ENCODE assay signal across 9 cellular contexts in the genomic region with DNA sequence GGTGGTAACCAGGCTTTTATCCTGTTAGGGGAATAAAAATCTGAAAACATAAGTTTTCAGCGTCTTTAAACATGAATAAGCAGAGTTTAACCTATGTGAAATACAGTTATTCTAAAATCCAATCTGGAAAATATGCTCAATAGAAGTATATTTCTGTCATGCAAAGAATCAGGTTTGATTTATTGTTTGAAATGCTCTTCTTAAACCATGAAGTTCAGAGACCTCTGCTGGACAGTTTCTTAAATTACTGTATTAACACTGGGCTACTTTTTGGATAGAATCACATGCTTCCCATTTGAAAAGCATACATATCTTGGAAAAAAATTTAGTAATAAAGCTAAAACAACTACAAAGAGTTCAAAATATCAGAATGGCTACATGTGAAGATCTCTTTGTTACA. TPM values are rescaled to one million over a fixed set of nuclear protein-coding genes. Genes with fewer than 3 reads are reported as not detected.
DNase-seq lines count a peak whose midpoint lies in the region; ATAC-seq, FAIRE-seq and TF ChIP-seq lines count a peak whose summit lies in the region.
"Had no signal": no experiment of that assay in that cellular context is flagged by ENCODE, and none has a peak within 500 bp of the region (broad histone marks: within the 10 kb centered on the region; RNA-seq: fewer than 3 reads in every experiment).

No MANE protein-coding gene starts in this region.

- H3K9me3 ChIP-seq in endodermal cell (ENCODE audit: control insufficient read depth, low read length) = peaks cover 3% of the 10 kb centered on the region
- H3K9me3 ChIP-seq in prostate gland = no peaks in the 10 kb centered on the region

- H3K4me3 ChIP-seq in endodermal cell (ENCODE audit: low read length) (no peak overlapping the region), prostate gland (no peak overlapping the region)

- DNase-seq in AG08396 (ENCODE audit: low spot score) (peak; percentile 25), GM18507 (ENCODE audit: extremely low spot score, insufficient read length, low read depth) (no peak), NCI-H69 (lab: John Stamatoyannopoulos, UW) (peak; percentile 78), endodermal cell (no peak), prostate gland (ENCODE audit: low spot score) (no peak)

- peaks cover under 1% of the 10 kb centered on the region for H3K9me3 Mint-ChIP-seq in endodermal cell
- H3K9me3 Mint-ChIP-seq: dendritic cell treated with granulocyte-macrophage colony-stimulating factor and Interleukin-4, amounts not matched to agents 40 ng/mL and 50 ng/mL, for 4 days had no signal

- H3K4me1 ChIP-seq in endodermal cell (ENCODE audit: control insufficient read depth, insufficient read depth, low read length) (no peaks in the 10 kb centered on the region), prostate gland (replicated peaks) (no peaks in the 10 kb centered on the region)

- H3K4me3 Mint-ChIP-seq in endodermal cell = no peak overlapping the region
- H3K4me3 Mint-ChIP-seq: dendritic cell treated with granulocyte-macrophage colony-stimulating factor and Interleukin-4, amounts not matched to agents 40 ng/mL and 50 ng/mL, for 4 days had no signal

- TF ChIP-seq CTCF in endodermal cell (conservative IDR thresholded peaks at IDR 0.05) (peak; percentile 68), prostate gland (IDR thresholded peaks at IDR 0.05) (peak in 3 of 4 experiments; percentile 51 to 91 (median 76))

- H3K36me3 Mint-ChIP-seq in endodermal cell (ENCODE audit: low read depth) = peaks cover 16% of the 10 kb centered on the region

- peak; percentile 48 for FAIRE-seq in GM18507 (lab: Jason Lieb, UNC)

- H3K27ac Mint-ChIP-seq in endodermal cell = no peak overlapping the region
- H3K27ac Mint-ChIP-seq: dendritic cell treated with granulocyte-macrophage colony-stimulating factor and Interleukin-4, amounts not matched to agents 40 ng/mL and 50 ng/mL, for 4 days had no signal

- ATAC-seq in GM21737 (IDR thresholded peaks at IDR 0.05; ENCODE audit: unreplicated experiment) (no peak), GM19463 (IDR thresholded peaks at IDR 0.05; ENCODE audit: unreplicated experiment) (no peak), GM21528 (IDR thresholded peaks at IDR 0.05; ENCODE audit: low FRiP score, unreplicated experiment) (no peak)

- 86% methylated on average over 1 of the region's 1 CpG; no CpG with 5 or more reads in 1 of the 2 experiments for WGBS in endodermal cell (ENCODE audit: insufficient coverage in 1 of 2, insufficient read length in 1 of 2), 2 experiments
- WGBS in prostate gland = 52% methylated on average over 1 of the region's 1 CpG

- TF ChIP-seq POLR2A in prostate gland (IDR thresholded peaks at IDR 0.05) = no peak

- H3K9ac ChIP-seq in endodermal cell (ENCODE audit: extremely low read depth, low read length, poor library complexity, severe bottlenecking) = no peak overlapping the region

- intact Hi-C loops in prostate gland (cut with DNase I) = loop anchor here (2.0 to 10.0 kb wide), 2 partner anchors 304 to 536 kb away; a partner anchor contains a TSS

- H3K27ac ChIP-seq in endodermal cell (ENCODE audit: low read depth, low read length) (no peak overlapping the region), prostate gland (no peak overlapping the region)

- H3K27me3 ChIP-seq in endodermal cell (ENCODE audit: control insufficient read depth, insufficient read depth, low read length, poor library complexity, severe bottlenecking) (no peaks in the 10 kb centered on the region), prostate gland (replicated peaks; ENCODE audit: insufficient read depth) (no peaks in the 10 kb centered on the region)

- H3K4me1 Mint-ChIP-seq in endodermal cell = no peaks in the 10 kb centered on the region

- H3K36me3 ChIP-seq in endodermal cell (ENCODE audit: control insufficient read depth, insufficient read depth, low read length) (peaks cover 36% of the 10 kb centered on the region), prostate gland (no peaks in the 10 kb centered on the region)

- H3K27me3 Mint-ChIP-seq in endodermal cell (ENCODE audit: insufficient read depth) = no peaks in the 10 kb centered on the region
- H3K27me3 Mint-ChIP-seq: dendritic cell treated with granulocyte-macrophage colony-stimulating factor and Interleukin-4, amounts not matched to agents 40 ng/mL and 50 ng/mL, for 4 days had no signal

RNA-seq across cellular contexts. Expression of a gene that starts 25.4 kb away (rescaled TPM):
- total RNA-seq in endodermal cell (10 to 100 TPM; 31.8 to 46.2 TPM), prostate gland (10 to 100 TPM; 23.9 to 33.1 TPM)
- polyA plus RNA-seq in endodermal cell (2013, experiment 1 of 2) = 30.9 TPM
- polyA plus RNA-seq in endodermal cell (2013, experiment 2 of 2) = 27.4 TPM

RNA-seq across cellular contexts. Expression of a gene that starts 25.6 kb away (rescaled TPM):
- total RNA-seq in endodermal cell = 10 to 100 TPM; 42.0 to 48.6 TPM
- 25.1 TPM for polyA plus RNA-seq in endodermal cell (2013, experiment 1 of 2)
- polyA plus RNA-seq in endodermal cell (2013, experiment 2 of 2) = 25.5 TPM
- total RNA-seq in prostate gland = 10 to 100 TPM; 29.1 to 45.2 TPM

Comparison
In these comparisons a context has a peak if more than half of its experiments do, and no peak if none do; other contexts are left out.
1. DNase-seq: peak in AG08396 (single experiment) and NCI-H69 (single experiment); none in GM18507 (single experiment), endodermal cell (single experiment) and prostate gland (single experiment).